Comparison of ENCODE assay signal across 9 cellular contexts in genomic region chr5:145056805-145057204, GRCh38.
A peak's percentile ranks its signal among the peaks of the same experiment; 100 is the strongest.
DNase-seq lines count a peak whose midpoint lies in the region; ATAC-seq and TF ChIP-seq lines count a peak whose summit lies in the region.
"Had no signal": no experiment of that assay in that cellular context is flagged by ENCODE, and none has a peak within 500 bp of the region (broad histone marks: within the 10 kb centered on the region; RNA-seq: fewer than 3 reads in every experiment).

No MANE protein-coding gene starts in this region.

- H3K27me3 ChIP-seq in Karpas-422 (ENCODE audit: low read length): no peaks in the 10 kb centered on the region
- H3K27me3 ChIP-seq in transverse colon: no peaks in the 10 kb centered on the region

- H3K4me3 ChIP-seq in Karpas-422 (ENCODE audit: low read length) (no peak overlapping the region), transverse colon (no peak overlapping the region)

- H3K36me3 ChIP-seq in Karpas-422 (ENCODE audit: insufficient read depth, low read length) (no peaks in the 10 kb centered on the region), transverse colon (no peaks in the 10 kb centered on the region)

- no peak for TF ChIP-seq POLR2A in transverse colon (IDR thresholded peaks at IDR 0.05)

- H3K9me3 ChIP-seq in Karpas-422 (ENCODE audit: low read length): no peaks in the 10 kb centered on the region
- no peaks in the 10 kb centered on the region for H3K9me3 ChIP-seq in transverse colon

- ATAC-seq in GM18502 (IDR thresholded peaks at IDR 0.05; ENCODE audit: poor library complexity, unreplicated experiment): peak; percentile 99
- peak; percentile 100 for ATAC-seq in GM21576 (IDR thresholded peaks at IDR 0.05; ENCODE audit: unreplicated experiment)
- ATAC-seq in HG03460 (IDR thresholded peaks at IDR 0.05; ENCODE audit: unreplicated experiment): peak; percentile 96

- no peak overlapping the region for H3K4me2 ChIP-seq in Karpas-422 (ENCODE audit: low read depth, low read length, poor library complexity, severe bottlenecking)

- WGBS in transverse colon (ENCODE audit: low coverage in 1 of 2), 2 donors: 47 to 63% methylated on average over 5 of the region's 5 CpGs

- no peak overlapping the region for H2AFZ ChIP-seq in Karpas-422 (ENCODE audit: low read length)

- TF ChIP-seq EP300 in transverse colon (IDR thresholded peaks at IDR 0.05; ENCODE audit: low read depth): no peak

- H3K79me2 ChIP-seq in Karpas-422 (ENCODE audit: low read length): no peaks in the 10 kb centered on the region

- no peaks in the 10 kb centered on the region for H4K20me1 ChIP-seq in Karpas-422 (ENCODE audit: insufficient read depth, low read depth, low read length)

- intact Hi-C loops in transverse colon (cut with DNase I; ENCODE audit: low total_unique reads): loop anchor here (5.0 kb wide), 1 partner anchor 1940 kb away; no protein-coding TSS in a partner anchor

- H3K4me1 ChIP-seq in Karpas-422 (ENCODE audit: low read length) (no peaks in the 10 kb centered on the region), transverse colon (no peaks in the 10 kb centered on the region)

- no peaks in the 10 kb centered on the region for H3K9me2 ChIP-seq in Karpas-422 (replicated peaks; ENCODE audit: insufficient read depth, low read length)

- H3K9ac ChIP-seq in Karpas-422 (ENCODE audit: low read length): no peak overlapping the region

- no peak for TF ChIP-seq CTCF in transverse colon (IDR thresholded peaks at IDR 0.05)

- in situ Hi-C loops in transverse colon (cut with MboI; ENCODE audit: low pct_ligation_motif_present in 1 of 4, low pct_unique_long_range_greater_than_20kb in 1 of 4, low sequenced_read_pairs in 3 of 4): no loop called here

- H3K27ac ChIP-seq in Karpas-422 (ENCODE audit: low read length): no peak overlapping the region
- H3K27ac ChIP-seq in transverse colon: no peak overlapping the region

- DNase-seq in foreskin melanocyte: peak; percentile 63
- no peak for DNase-seq in GF-D8 (lab: John Stamatoyannopoulos, UW)
- DNase-seq in Karpas-422: no peak
- DNase-seq in transverse colon: no peak
- no peak for DNase-seq in NCI-H2227 (lab: John Stamatoyannopoulos, UW; ENCODE audit: unreplicated experiment)
- DNase-seq: NCI-H345 had no signal
